5 cellular contexts compared by ENCODE assay signal in the genomic region with DNA sequence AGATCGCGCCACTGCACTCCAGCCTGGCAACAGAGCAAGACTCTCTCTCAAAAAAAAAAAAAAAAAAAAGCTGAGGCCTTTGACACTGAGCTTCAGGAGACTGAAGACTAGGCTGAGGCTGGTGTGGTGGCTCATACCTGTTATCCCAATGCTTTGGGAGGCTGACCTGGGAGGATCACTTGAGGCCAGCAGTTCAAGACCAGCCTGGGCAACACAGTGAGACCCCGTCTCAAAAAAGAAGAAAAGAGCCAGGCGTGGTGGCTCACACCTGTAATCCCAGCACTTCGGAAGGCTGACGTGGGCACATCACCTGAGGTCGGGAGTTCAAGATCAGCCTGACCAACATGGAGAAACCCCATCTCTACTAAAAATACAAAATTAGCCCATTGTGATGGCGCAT. TPM values are rescaled to one million over a fixed set of nuclear protein-coding genes. Genes with fewer than 3 reads are reported as not detected.
"Had no signal": no experiment of that assay in that cellular context is flagged by ENCODE, and none has a peak within 500 bp of the region (broad histone marks: within the 10 kb centered on the region; RNA-seq: fewer than 3 reads in every experiment).

No MANE protein-coding gene starts in this region.

RNA-seq across cellular contexts. Expression of a gene that starts 16.7 kb away (rescaled TPM):
- total RNA-seq: right atrium auricular region, smooth muscle cell, thoracic aorta, ureter, vagina had no signal
